ENCODE assay signal across 32 cellular contexts in genomic region chr19:11450570-11451326, GRCh38. TPM values are rescaled to one million over a fixed set of nuclear protein-coding genes. Genes with fewer than 3 reads are reported as not detected.
A peak's percentile ranks its signal among the peaks of the same experiment; 100 is the strongest.
DNase-seq lines count a peak whose midpoint lies in the region; ATAC-seq and TF ChIP-seq lines count a peak whose summit lies in the region.
"Had no signal": no experiment of that assay in that cellular context is flagged by ENCODE, and none has a peak within 500 bp of the region (broad histone marks: within the 10 kb centered on the region; RNA-seq: fewer than 3 reads in every experiment).

No MANE protein-coding gene starts in this region.

- POLR2A ChIA-PET in RWPE1 (lab: Yijun Ruan, JAX; ENCODE audit: low non-redundant PET): no interaction called here

- ATAC-seq in right cardiac atrium (no peak), GM21717 (IDR thresholded peaks at IDR 0.05; ENCODE audit: unreplicated experiment) (no peak)
- ATAC-seq: A549; activated naive CD4-positive, alpha-beta T cell treated with anti-CD3 and anti-CD28 coated beads, Interleukin-2, amount 50 U/mL, for 72 hours; left colon; mucosa of descending colon; natural killer cell; Panc1; stimulated activated naive CD8-positive, alpha-beta T cell treated with anti-CD3 and anti-CD28 coated beads, Interleukin-15, Interleukin-2, amounts not matched to agents 100 U/mL and 50 U/mL, for 24 hours; T-cell had no signal

- H3K79me2 ChIP-seq in hepatocyte: no peaks in the 10 kb centered on the region

- WGBS in right cardiac atrium: 89% methylated on average over 21 of the region's 21 CpGs
- 95% methylated on average over 18 of the region's 21 CpGs for WGBS in hepatocyte (ENCODE audit: low lambda C conversion rate, missing lambda C conversion rate)

- H4K20me1 ChIP-seq in hepatocyte (ENCODE audit: insufficient read depth, poor library complexity, severe bottlenecking): no peaks in the 10 kb centered on the region

- DNase-seq in left ventricle myocardium inferior (no peak), right cardiac atrium (no peak), RWPE1 (ENCODE audit: low spot score) (no peak), endothelial cell (ENCODE audit: low spot score) (no peak), NCI-H446 (lab: John Stamatoyannopoulos, UW) (no peak), NCI-H1694 (lab: John Stamatoyannopoulos, UW) (no peak), hepatocyte (ENCODE audit: low spot score) (no peak)
- DNase-seq: activated CD4-positive, alpha-beta T cell treated with anti-CD3 and anti-CD28 coated beads, Interleukin-2, amount 10 ng/mL, durations not matched to agents 24 days and 14 days; Calu3; DND-41; GF-D8; HCEC 1CT; immature natural killer cell; left colon; mammary epithelial cell; mucosa of descending colon; natural killer cell; NCI-H1048; NCI-H187 treated with DMSO at 0.1 percent for 48 hours; small intestine; stimulated activated naive CD8-positive, alpha-beta T cell treated with anti-CD3 and anti-CD28 coated beads, Interleukin-15, Interleukin-2, amounts not matched to agents 100 U/mL and 50 U/mL, for 24 hours; T-cell; testis; WERI-Rb-1 had no signal

- H3K4me1 ChIP-seq in left ventricle myocardium inferior: no peaks in the 10 kb centered on the region
- H3K4me1 ChIP-seq in right cardiac atrium (ENCODE audit: control insufficient read depth, insufficient read depth, low read length): no peaks in the 10 kb centered on the region
- peaks cover 2% of the 10 kb centered on the region for H3K4me1 ChIP-seq in hepatocyte (ENCODE audit: insufficient read depth)
- H3K4me1 ChIP-seq: A549, testis had no signal

- H3K36me3 Mint-ChIP-seq in endothelial cell (ENCODE audit: low read depth, unreplicated experiment): peaks cover 4% of the 10 kb centered on the region
- H3K36me3 Mint-ChIP-seq: activated naive CD4-positive, alpha-beta T cell treated with anti-CD3 and anti-CD28 coated beads, Interleukin-2, amount 50 U/mL, for 72 hours; IgD-negative memory B cell; immature natural killer cell; natural killer cell had no signal

- H3K27ac ChIP-seq in left ventricle myocardium inferior (replicated peaks): peak overlapping the region; percentile 23
- no peak overlapping the region for H3K27ac ChIP-seq in right cardiac atrium (ENCODE audit: low read length)
- H3K27ac ChIP-seq in RWPE1: peak overlapping the region; percentile 31
- no peak overlapping the region for H3K27ac ChIP-seq in hepatocyte
- H3K27ac ChIP-seq: A549, epithelial cell of prostate, ovary, WERI-Rb-1 had no signal

- H3K4me1 Mint-ChIP-seq in endothelial cell (ENCODE audit: unreplicated experiment): peaks cover 2% of the 10 kb centered on the region
- H3K4me1 Mint-ChIP-seq: immature natural killer cell, natural killer cell had no signal

- H3K36me3 ChIP-seq in left ventricle myocardium inferior (peaks cover 45% of the 10 kb centered on the region), hepatocyte (replicated peaks; ENCODE audit: insufficient read depth, low read depth) (no peaks in the 10 kb centered on the region)
- H3K36me3 ChIP-seq: ovary had no signal

- CTCF ChIA-PET in RWPE1 (lab: Yijun Ruan, JAX): no interaction called here

- no peak overlapping the region for H2AFZ ChIP-seq in hepatocyte

- H3K4me2 ChIP-seq in hepatocyte: no peak overlapping the region
- H3K4me2 ChIP-seq: A549 had no signal

- no peak overlapping the region for H3K4me3 Mint-ChIP-seq in endothelial cell (ENCODE audit: unreplicated experiment)
- H3K4me3 Mint-ChIP-seq: activated CD4-positive, alpha-beta T cell treated with anti-CD3 and anti-CD28 coated beads, Interleukin-2, amount 10 ng/mL, durations not matched to agents 24 days and 14 days; immature natural killer cell; natural killer cell; T-cell had no signal

- peak overlapping the region; percentile 30 for H3K27ac Mint-ChIP-seq in endothelial cell (ENCODE audit: unreplicated experiment)
- H3K27ac Mint-ChIP-seq: activated CD4-positive, alpha-beta T cell treated with anti-CD3 and anti-CD28 coated beads, Interleukin-2, amount 10 ng/mL, durations not matched to agents 24 days and 14 days; activated naive CD4-positive, alpha-beta T cell treated with anti-CD3 and anti-CD28 coated beads, Interleukin-2, amount 50 U/mL, for 72 hours; IgD-negative memory B cell; immature natural killer cell; natural killer cell; T-cell had no signal

- TF ChIP-seq CTCF in left ventricle myocardium inferior (IDR thresholded peaks at IDR 0.05; ENCODE audit: borderline replicate concordance) (no peak), RWPE1 (conservative IDR thresholded peaks at IDR 0.05; ENCODE audit: low read depth) (no peak), endothelial cell (IDR thresholded peaks at IDR 0.05; ENCODE audit: unreplicated experiment) (no peak), hepatocyte (IDR thresholded peaks at IDR 0.05; ENCODE audit: poor library complexity) (no peak)

- H3K27me3 ChIP-seq in left ventricle myocardium inferior (ENCODE audit: low read depth): peaks cover 27% of the 10 kb centered on the region
- H3K27me3 ChIP-seq in right cardiac atrium (ENCODE audit: control insufficient read depth, insufficient read depth): no peaks in the 10 kb centered on the region
- no peaks in the 10 kb centered on the region for H3K27me3 ChIP-seq in hepatocyte
- H3K27me3 ChIP-seq: ovary, testis had no signal

- intact Hi-C loops in left ventricle myocardium inferior (cut with micrococcal nuclease): no loop called here
- intact Hi-C loops in right cardiac atrium (cut with DNase I): no loop called here

- H3K9me3 ChIP-seq in left ventricle myocardium inferior (replicated peaks) (no peaks in the 10 kb centered on the region), right cardiac atrium (ENCODE audit: control insufficient read depth, low read length) (no peaks in the 10 kb centered on the region), hepatocyte (ENCODE audit: low read depth) (no peaks in the 10 kb centered on the region)
- H3K9me3 ChIP-seq: A549, mucosa of descending colon, ovary, testis had no signal

- H3K4me3 ChIP-seq in left ventricle myocardium inferior: no peak overlapping the region
- no peak overlapping the region for H3K4me3 ChIP-seq in right cardiac atrium (ENCODE audit: low read length)
- H3K4me3 ChIP-seq in hepatocyte: no peak overlapping the region
- H3K4me3 ChIP-seq: A549, mucosa of descending colon, ovary, testis had no signal

- no peaks in the 10 kb centered on the region for H3K9me2 ChIP-seq in hepatocyte (replicated peaks; ENCODE audit: insufficient read depth)

- peaks cover 2% of the 10 kb centered on the region for H3K27me3 Mint-ChIP-seq in endothelial cell (ENCODE audit: unreplicated experiment)
- H3K27me3 Mint-ChIP-seq: activated CD4-positive, alpha-beta T cell treated with anti-CD3 and anti-CD28 coated beads, Interleukin-2, amount 10 ng/mL, durations not matched to agents 24 days and 14 days; T-cell had no signal

- no peaks in the 10 kb centered on the region for H3K9me3 Mint-ChIP-seq in endothelial cell (ENCODE audit: unreplicated experiment)
- H3K9me3 Mint-ChIP-seq: activated CD4-positive, alpha-beta T cell treated with anti-CD3 and anti-CD28 coated beads, Interleukin-2, amount 10 ng/mL, durations not matched to agents 24 days and 14 days; activated naive CD4-positive, alpha-beta T cell treated with anti-CD3 and anti-CD28 coated beads, Interleukin-2, amount 50 U/mL, for 72 hours; IgD-negative memory B cell; immature natural killer cell; natural killer cell; T-cell had no signal

RNA-seq across cellular contexts. Expression of gene PRKCSH, which starts 15.3 kb away (rescaled TPM):
- total RNA-seq in left ventricle myocardium inferior (120 TPM), right cardiac atrium (100 to 1,000 TPM; 125 to 158 (median 137) TPM), endothelial cell (ENCODE audit: unreplicated experiment) (466 TPM), hepatocyte (60.0 and 85.1 TPM in 2 replicates)
- polyA plus RNA-seq in right cardiac atrium (80.1 TPM), hepatocyte (245 and 251 TPM in 2 replicates)

RNA-seq across cellular contexts. Expression of gene ODAD3, which starts 15.8 kb away (rescaled TPM):
- total RNA-seq in left ventricle myocardium inferior (0.77 TPM), right cardiac atrium (1 to 10 TPM; 1.0 to 1.2 (median 1.0) TPM), endothelial cell (ENCODE audit: unreplicated experiment) (0.64 TPM), hepatocyte (0.08 and 1.3 TPM in 2 replicates)
- polyA plus RNA-seq in right cardiac atrium (1.1 TPM), hepatocyte (1.4 and 1.9 TPM in 2 replicates)
- total RNA-seq: Calu3, natural killer cell had no signal
- polyA plus RNA-seq: immature natural killer cell had no signal

RNA-seq across cellular contexts. Expression of gene ELAVL3, which starts 30.1 kb away (rescaled TPM):
- total RNA-seq in left ventricle myocardium inferior (0.66 TPM), right cardiac atrium (not detected), endothelial cell (ENCODE audit: unreplicated experiment) (0.54 TPM), hepatocyte (0.30 TPM in 1 of 2 replicates, not detected in the other)
- polyA plus RNA-seq in right cardiac atrium (0.14 TPM), hepatocyte (0.11 and 0.18 TPM in 2 replicates)
- total RNA-seq: activated CD4-positive, alpha-beta T cell treated with anti-CD3 and anti-CD28 coated beads, Interleukin-2, amount 10 ng/mL, durations not matched to agents 24 days and 14 days; activated CD8-positive, alpha-beta memory T cell treated with anti-CD3 and anti-CD28 coated beads for 36 hours; activated naive CD4-positive, alpha-beta T cell treated with anti-CD3 and anti-CD28 coated beads, Interleukin-2, amount 50 U/mL, for 72 hours; Calu3; mammary epithelial cell; natural killer cell; ovary had no signal
- polyA plus RNA-seq: IgD-negative memory B cell, immature natural killer cell, mammary epithelial cell, ovary had no signal

RNA-seq across cellular contexts. Expression of gene RGL3, which starts 31.6 kb away (rescaled TPM):
- total RNA-seq in left ventricle myocardium inferior (9.2 TPM), right cardiac atrium (10 to 100 TPM; 14.0 to 25.2 (median 14.5) TPM), endothelial cell (ENCODE audit: unreplicated experiment) (0.69 TPM), hepatocyte (20.6 and 27.6 TPM in 2 replicates)
- polyA plus RNA-seq in right cardiac atrium (16.1 TPM), hepatocyte (55.6 and 94.8 TPM in 2 replicates)
- total RNA-seq: activated CD4-positive, alpha-beta T cell treated with anti-CD3 and anti-CD28 coated beads, Interleukin-2, amount 10 ng/mL, durations not matched to agents 24 days and 14 days; activated CD8-positive, alpha-beta memory T cell treated with anti-CD3 and anti-CD28 coated beads for 36 hours; activated naive CD4-positive, alpha-beta T cell treated with anti-CD3 and anti-CD28 coated beads, Interleukin-2, amount 50 U/mL, for 72 hours had no signal
- polyA plus RNA-seq: immature natural killer cell had no signal

RNA-seq across cellular contexts. Expression of gene ZNF653, which starts 54.9 kb away (rescaled TPM):
- 4.2 TPM for total RNA-seq in left ventricle myocardium inferior
- 1 to 10 TPM; 3.1 to 5.4 (median 4.4) TPM for total RNA-seq in right cardiac atrium
- polyA plus RNA-seq in right cardiac atrium: 4.5 TPM
- 7.7 TPM for total RNA-seq in endothelial cell (ENCODE audit: unreplicated experiment)
- 8.4 and 9.5 TPM in 2 replicates for total RNA-seq in hepatocyte
- 9.6 and 10.2 TPM in 2 replicates for polyA plus RNA-seq in hepatocyte

Comparison
In these comparisons a context has a peak if more than half of its experiments do, and no peak if none do; other contexts are left out.
1. H3K27ac ChIP-seq: peak in left ventricle myocardium inferior (single experiment) and RWPE1 (single experiment); none in right cardiac atrium (single experiment) and hepatocyte (single experiment).